ENCODE assay signal across 25 cellular contexts in genomic region chr1:68955424-68955823, GRCh38.
DNase-seq lines count a peak whose midpoint lies in the region; ATAC-seq and TF ChIP-seq lines count a peak whose summit lies in the region.
"Had no signal": no experiment of that assay in that cellular context is flagged by ENCODE, and none has a peak within 500 bp of the region (broad histone marks: within the 10 kb centered on the region; RNA-seq: fewer than 3 reads in every experiment).

No MANE protein-coding gene starts in this region.

- WGBS in adrenal gland, 4 donors: 39 to 50% (median 40%) methylated on average over 5 of the region's 5 CpGs
- 96% methylated on average over 5 of the region's 5 CpGs for WGBS in mesenchymal stem cell

- no peak for TF ChIP-seq POLR2A in adrenal gland (IDR thresholded peaks at IDR 0.05)

- H3K27me3 ChIP-seq in adrenal gland (no peaks in the 10 kb centered on the region), mesenchymal stem cell (ENCODE audit: control insufficient read depth in 1 of 2, insufficient read depth in 1 of 2, low read length in 2 of 2) (no peaks in the 10 kb centered on the region)
- H3K27me3 ChIP-seq: brain microvascular endothelial cell, stomach, tibial nerve had no signal

- H3K23ac ChIP-seq in mesenchymal stem cell (ENCODE audit: low read length in 2 of 2): no peak overlapping the region

- intact Hi-C loops in adrenal gland (cut with DNase I): no loop called here

- no peak overlapping the region for H2BK15ac ChIP-seq in mesenchymal stem cell (ENCODE audit: low read depth, poor library complexity, severe bottlenecking)

- no peaks in the 10 kb centered on the region for H3K79me1 ChIP-seq in mesenchymal stem cell (replicated peaks; ENCODE audit: low read length, poor library complexity, severe bottlenecking)

- no peak overlapping the region for H3K4me2 ChIP-seq in mesenchymal stem cell (ENCODE audit: low read length, poor library complexity, severe bottlenecking)

- CTCF ChIA-PET in HEK293T (lab: Yijun Ruan, JAX): no interaction called here

- H4K91ac ChIP-seq in mesenchymal stem cell (ENCODE audit: low read length): no peak overlapping the region

- no peak overlapping the region for H3K14ac ChIP-seq in mesenchymal stem cell (ENCODE audit: low read length in 2 of 2)

- H3K9me3 ChIP-seq in adrenal gland (replicated peaks in 1 of 3) (no peaks in the 10 kb centered on the region), mesenchymal stem cell (ENCODE audit: control insufficient read depth, low read length) (no peaks in the 10 kb centered on the region)
- H3K9me3 ChIP-seq: stomach, tibial nerve had no signal

- H3K18ac ChIP-seq in mesenchymal stem cell (ENCODE audit: low read depth in 1 of 2, low read length in 2 of 2): no peak overlapping the region

- H4K8ac ChIP-seq in mesenchymal stem cell (ENCODE audit: low read length): no peak overlapping the region

- H3K4ac ChIP-seq in mesenchymal stem cell (ENCODE audit: low read depth in 1 of 2, low read length in 2 of 2): no peak overlapping the region

- no peak overlapping the region for H2BK12ac ChIP-seq in mesenchymal stem cell (ENCODE audit: low read length in 2 of 2)

- no peak overlapping the region for H2AFZ ChIP-seq in mesenchymal stem cell (ENCODE audit: low read depth, low read length)

- no peak overlapping the region for H2AK5ac ChIP-seq in mesenchymal stem cell (ENCODE audit: low read length, severe bottlenecking)

- H3K36me3 ChIP-seq in adrenal gland (replicated peaks in 1 of 2) (no peaks in the 10 kb centered on the region), mesenchymal stem cell (ENCODE audit: control insufficient read depth in 1 of 2, insufficient read depth in 2 of 2, low read depth in 1 of 2, low read length in 2 of 2) (no peaks in the 10 kb centered on the region)
- H3K36me3 ChIP-seq: brain microvascular endothelial cell, stomach, tibial nerve had no signal

- ATAC-seq in GM18909 (IDR thresholded peaks at IDR 0.05; ENCODE audit: poor library complexity, unreplicated experiment) (no peak), GM18873 (IDR thresholded peaks at IDR 0.05; ENCODE audit: low FRiP score, unreplicated experiment) (no peak)
- ATAC-seq: natural killer cell treated with Interleukin-12 subunit alpha and Interleukin-12 subunit beta and Interleukin-15 and Interleukin-18, amount 100 ng/mL, for 72 hours had no signal

- no peak overlapping the region for H2BK5ac ChIP-seq in mesenchymal stem cell (ENCODE audit: low read depth, low read length, poor library complexity, severe bottlenecking)

- peak overlapping the region; percentile 7 for H3K9ac ChIP-seq in mesenchymal stem cell (ENCODE audit: low read length)

- no peak overlapping the region for H2BK120ac ChIP-seq in mesenchymal stem cell (ENCODE audit: low read depth, low read length)

- POLR2A ChIA-PET in HEK293T (lab: Yijun Ruan, JAX): no interaction called here

- no peak overlapping the region for H3K27ac ChIP-seq in adrenal gland
- no peak overlapping the region for H3K27ac ChIP-seq in mesenchymal stem cell (ENCODE audit: low read length, poor library complexity, severe bottlenecking)
- H3K27ac ChIP-seq: brain microvascular endothelial cell, stomach, tibial nerve had no signal

- H3K4me3 ChIP-seq in adrenal gland (no peak overlapping the region), mesenchymal stem cell (ENCODE audit: insufficient read depth in 1 of 2, low read depth in 1 of 2, low read length in 2 of 2) (no peak overlapping the region)
- H3K4me3 ChIP-seq: stomach, tibial nerve had no signal

- DNase-seq in NCI-H510A treated with DMSO at 0.1 percent for 48 hours (lab: John Stamatoyannopoulos, UW) (peak; percentile 57), NCI-H510A (lab: John Stamatoyannopoulos, UW) (no peak), NCI-H1092 treated with DMSO at 0.1 percent for 48 hours (lab: John Stamatoyannopoulos, UW) (peak; percentile 79), adrenal gland (peak in 6 of 7 donors; percentile 9 to 36 (median 25)), mesenchymal stem cell (no peak), HEK293T (ENCODE audit: extremely low spot score) (no peak)
- DNase-seq: 8988T; activated CD4-positive, alpha-beta T cell treated with anti-CD3 and anti-CD28 coated beads for 48 hours; activated effector memory CD4-positive, alpha-beta T cell treated with anti-CD3 and anti-CD28 coated beads, Interleukin-2, amount 50 U/mL, for 16 hours; activated naive CD8-positive, alpha-beta T cell treated with anti-CD3 and anti-CD28 coated beads, Interleukin-2, amount 10 ng/mL, durations not matched to agents 7 days and 5 days; activated T-cell treated with anti-CD3 and anti-CD28 coated beads, Interleukin-2, amount 50 U/mL, for 1 hour; AML-193; brain microvascular endothelial cell; CD4-positive, alpha-beta T cell; glutamatergic neuron; IMR-90; kidney; NCI-H1417 treated with DMSO at 0.1 percent for 48 hours; NCI-H82; OCI-M1; stomach had no signal

- H3K4me1 ChIP-seq in adrenal gland (replicated peaks in 1 of 2) (no peaks in the 10 kb centered on the region), mesenchymal stem cell (ENCODE audit: control insufficient read depth, insufficient read depth, low read depth, low read length) (no peaks in the 10 kb centered on the region)
- H3K4me1 ChIP-seq: tibial nerve had no signal

- TF ChIP-seq CTCF in adrenal gland (IDR thresholded peaks at IDR 0.05): no peak

TF ChIP-seq in HEK293T, 16 proteins besides CTCF, POLR2A, EP300 and RAD21:
- TF ChIP-seq PKNOX1 (IDR thresholded peaks at IDR 0.05): no peak
- no peak for TF ChIP-seq HDGF (IDR thresholded peaks at IDR 0.05; ENCODE audit: borderline replicate concordance)
- no peak for TF ChIP-seq FOXK2 (IDR thresholded peaks at IDR 0.05)
- no peak for TF ChIP-seq TARDBP (IDR thresholded peaks at IDR 0.05)
- TF ChIP-seq NFRKB (IDR thresholded peaks at IDR 0.05): no peak
- TF ChIP-seq SUZ12 (IDR thresholded peaks at IDR 0.05): no peak
TF ChIP-seq in HEK293T: peak in this region for 0.

Comparison
In these comparisons a context has a peak if more than half of its experiments do, and no peak if none do; other contexts are left out.
1. DNase-seq: peak in NCI-H510A treated with DMSO at 0.1 percent for 48 hours (single experiment), NCI-H1092 treated with DMSO at 0.1 percent for 48 hours (single experiment) and adrenal gland (6 of 7); none in NCI-H510A (single experiment), mesenchymal stem cell (single experiment) and HEK293T (single experiment).